ENCODE assay signal across 19 cellular contexts in the genomic region with DNA sequence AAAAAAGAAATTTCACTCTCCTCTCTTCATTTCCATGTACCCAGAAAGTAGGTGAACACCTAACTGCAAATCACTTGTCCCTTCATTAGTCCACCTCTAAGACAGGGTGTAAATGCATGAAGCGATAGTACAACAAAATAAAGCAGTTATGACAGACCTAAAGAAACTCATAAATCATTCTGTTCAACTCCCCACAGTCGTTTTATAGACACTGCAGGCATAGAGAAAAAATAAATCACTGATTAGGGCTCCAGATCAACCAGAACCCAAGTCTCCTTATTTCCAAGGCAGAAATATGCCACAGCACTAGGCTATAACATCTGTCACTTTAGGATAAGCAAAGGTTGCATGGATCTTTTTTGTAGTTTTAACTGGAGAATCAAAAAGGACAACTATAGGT. TPM values are rescaled to one million over a fixed set of nuclear protein-coding genes. Genes with fewer than 3 reads are reported as not detected.
A peak's percentile ranks its signal among the peaks of the same experiment; 100 is the strongest.
DNase-seq lines count a peak whose midpoint lies in the region; ATAC-seq, FAIRE-seq and TF ChIP-seq lines count a peak whose summit lies in the region.
"Had no signal": no experiment of that assay in that cellular context is flagged by ENCODE, and none has a peak within 500 bp of the region (broad histone marks: within the 10 kb centered on the region; RNA-seq: fewer than 3 reads in every experiment).

No MANE protein-coding gene starts in this region.

- H3K4me1 ChIP-seq in liver (ENCODE audit: control insufficient read depth in 4 of 4, insufficient read depth in 4 of 4, low read length in 3 of 4), result peaks cover 3 to 58% (median 49%) of the 10 kb centered on the region in 4 donors
- peaks cover 18% of the 10 kb centered on the region for H3K4me1 ChIP-seq in HepG2 (ENCODE audit: insufficient read depth, low read length)

- no peak for TF ChIP-seq EP300 in HepG2 (IDR thresholded peaks at IDR 0.05; ENCODE audit: low read depth in 2 of 2, low read length in 2 of 2)
- no peak for TF ChIP-seq EP300 in HepG2 (CRISPR knock-in tag; IDR thresholded peaks at IDR 0.05; ENCODE audit: borderline replicate concordance)

- POLR2A ChIA-PET in HepG2 (lab: Yijun Ruan, JAX), result no interaction called here
- POLR2A ChIA-PET in naive thymus-derived CD8-positive, alpha-beta T cell (lab: Charles Lee), result no interaction called here
- POLR2A ChIA-PET in activated CD8-positive, alpha-beta T cell treated with anti-CD3 and anti-CD28 coated beads for 36 hours (lab: Charles Lee), result no interaction called here

- TF ChIP-seq CTCF in liver (IDR thresholded peaks at IDR 0.05; ENCODE audit: low read depth, low read length, missing input control), result no peak
- no peak for TF ChIP-seq CTCF in HepG2 (CRISPR knock-in tag; IDR thresholded peaks at IDR 0.05)
- TF ChIP-seq CTCF in brain (conservative IDR thresholded peaks at IDR 0.05), result no peak
- no peak for TF ChIP-seq CTCF in activated CD8-positive, alpha-beta T cell treated with anti-CD3 and anti-CD28 coated beads for 36 hours (IDR thresholded peaks at IDR 0.05)

- ATAC-seq in HepG2 (no peak), HG02884 (IDR thresholded peaks at IDR 0.05; ENCODE audit: unreplicated experiment) (no peak)
- ATAC-seq in naive thymus-derived CD8-positive, alpha-beta T cell, result no peak
- no peak for ATAC-seq in activated CD8-positive, alpha-beta T cell treated with anti-CD3 and anti-CD28 coated beads for 36 hours

- H3K4me2 ChIP-seq in HepG2 (ENCODE audit: low read depth, low read length), result no peak overlapping the region

- H3K9me3 ChIP-seq in liver (ENCODE audit: control insufficient read depth in 4 of 4, low read length in 3 of 4) (no peaks in the 10 kb centered on the region), HepG2 (ENCODE audit: low read length) (no peaks in the 10 kb centered on the region)

- H2AFZ ChIP-seq in HepG2 (ENCODE audit: low read length), result no peak overlapping the region

- no peaks in the 10 kb centered on the region for H3K36me3 Mint-ChIP-seq in brain
- peaks cover 0 to 12% (median 0%) of the 10 kb centered on the region in 3 donors for H3K36me3 Mint-ChIP-seq in naive thymus-derived CD8-positive, alpha-beta T cell
- no peaks in the 10 kb centered on the region for H3K36me3 Mint-ChIP-seq in activated CD8-positive, alpha-beta T cell treated with anti-CD3 and anti-CD28 coated beads for 36 hours (ENCODE audit: low read depth)
- H3K36me3 Mint-ChIP-seq: activated naive CD8-positive, alpha-beta T cell treated with anti-CD3 and anti-CD28 coated beads, Interleukin-2, amount 10 ng/mL, durations not matched to agents 7 days and 5 days had no signal

- H3K9ac ChIP-seq in liver (ENCODE audit: low read depth in 1 of 2, low read length in 2 of 2) (peak overlapping the region; percentile 98 to 100), HepG2 (ENCODE audit: insufficient read depth, low read depth, low read length) (no peak overlapping the region)

- peak overlapping the region; percentile 51 to 96 (median 93) for H3K4me3 Mint-ChIP-seq in brain
- H3K4me3 Mint-ChIP-seq in naive thymus-derived CD8-positive, alpha-beta T cell, result peak overlapping the region in 6 of 10 donors; percentile 26 to 96 (median 41)
- H3K4me3 Mint-ChIP-seq in activated CD8-positive, alpha-beta T cell treated with anti-CD3 and anti-CD28 coated beads for 36 hours, result no peak overlapping the region
- H3K4me3 Mint-ChIP-seq: activated naive CD8-positive, alpha-beta T cell treated with anti-CD3 and anti-CD28 coated beads, Interleukin-2, amount 10 ng/mL, durations not matched to agents 7 days and 5 days; T-helper 2 cell treated with Interferon-gamma antibody and Interleukin-4, amounts not matched to agents 5 μg/mL and 100 μg/mL, for 36 hours had no signal

- peaks cover 66% of the 10 kb centered on the region for H3K4me1 Mint-ChIP-seq in brain
- H3K4me1 Mint-ChIP-seq in naive thymus-derived CD8-positive, alpha-beta T cell, result peaks cover 36 to 71% (median 59%) of the 10 kb centered on the region in 4 donors
- peaks cover 45% of the 10 kb centered on the region for H3K4me1 Mint-ChIP-seq in activated CD8-positive, alpha-beta T cell treated with anti-CD3 and anti-CD28 coated beads for 36 hours (ENCODE audit: low read depth)

- CTCF ChIA-PET in HepG2 (lab: Yijun Ruan, JAX; ENCODE audit: low intra/inter-chr PET ratio, low total read pairs), result interaction anchor here (1.0 to 3.2 kb wide), 5 partner anchors 63 to 800 kb away, joined by 3 to 41 read pairs (median 7); no protein-coding TSS in a partner anchor
- CTCF ChIA-PET in activated CD8-positive, alpha-beta T cell treated with anti-CD3 and anti-CD28 coated beads for 36 hours (lab: Charles Lee), result interaction anchor here (1.8 to 10.1 kb wide), 5 partner anchors 14 to 378 kb away, joined by 6 to 156 read pairs (median 14); no protein-coding TSS in a partner anchor

- H3K27me3 Mint-ChIP-seq in brain, result peaks cover 3% of the 10 kb centered on the region
- no peaks in the 10 kb centered on the region for H3K27me3 Mint-ChIP-seq in naive thymus-derived CD8-positive, alpha-beta T cell
- no peaks in the 10 kb centered on the region for H3K27me3 Mint-ChIP-seq in activated CD8-positive, alpha-beta T cell treated with anti-CD3 and anti-CD28 coated beads for 36 hours
- H3K27me3 Mint-ChIP-seq: activated naive CD8-positive, alpha-beta T cell treated with anti-CD3 and anti-CD28 coated beads, Interleukin-2, amount 10 ng/mL, durations not matched to agents 7 days and 5 days had no signal

- intact Hi-C loops in HepG2 (cut with micrococcal nuclease; ENCODE audit: unreplicated experiment), result no loop called here
- intact Hi-C loops in activated CD8-positive, alpha-beta T cell treated with anti-CD3 and anti-CD28 coated beads for 36 hours (cut with micrococcal nuclease), result loop anchor here (10.0 kb wide), 2 partner anchors 126 to 276 kb away; no protein-coding TSS in a partner anchor

- peaks cover 0 to 2% (median 0%) of the 10 kb centered on the region in 5 experiments for H3K9me3 Mint-ChIP-seq in brain
- H3K9me3 Mint-ChIP-seq in naive thymus-derived CD8-positive, alpha-beta T cell, result no peaks in the 10 kb centered on the region
- no peaks in the 10 kb centered on the region for H3K9me3 Mint-ChIP-seq in activated CD8-positive, alpha-beta T cell treated with anti-CD3 and anti-CD28 coated beads for 36 hours
- H3K9me3 Mint-ChIP-seq: activated naive CD8-positive, alpha-beta T cell treated with anti-CD3 and anti-CD28 coated beads, Interleukin-2, amount 10 ng/mL, durations not matched to agents 7 days and 5 days; T-helper 2 cell treated with Interferon-gamma antibody and Interleukin-4, amounts not matched to agents 5 μg/mL and 100 μg/mL, for 36 hours had no signal

- no peaks in the 10 kb centered on the region for H3K79me2 ChIP-seq in HepG2 (ENCODE audit: insufficient read depth, low read length)

- no peaks in the 10 kb centered on the region for H3K36me3 ChIP-seq in liver (ENCODE audit: control insufficient read depth in 4 of 4, insufficient read depth in 3 of 4, low read depth in 1 of 4, low read length in 3 of 4)
- H3K36me3 ChIP-seq in HepG2 (replicated peaks in 1 of 2; ENCODE audit: control insufficient read depth in 1 of 2, insufficient read depth in 2 of 2, low read length in 2 of 2), result no peaks in the 10 kb centered on the region
- H3K36me3 ChIP-seq: cardiac muscle cell had no signal

- FAIRE-seq in HepG2 (lab: Jason Lieb, UNC), result no peak
- FAIRE-seq: endothelial cell of umbilical vein had no signal

- H3K27ac Mint-ChIP-seq in brain, result peak overlapping the region in 3 of 5 experiments; percentile 13 to 98 (median 42)
- H3K27ac Mint-ChIP-seq in naive thymus-derived CD8-positive, alpha-beta T cell, result peak overlapping the region in 4 of 10 donors; percentile 2 to 99 (median 50)
- no peak overlapping the region for H3K27ac Mint-ChIP-seq in activated CD8-positive, alpha-beta T cell treated with anti-CD3 and anti-CD28 coated beads for 36 hours
- H3K27ac Mint-ChIP-seq: activated naive CD8-positive, alpha-beta T cell treated with anti-CD3 and anti-CD28 coated beads, Interleukin-2, amount 10 ng/mL, durations not matched to agents 7 days and 5 days; T-helper 2 cell treated with Interferon-gamma antibody and Interleukin-4, amounts not matched to agents 5 μg/mL and 100 μg/mL, for 36 hours had no signal

- WGBS in liver, result 25% methylated on average over 2 of the region's 2 CpGs
- 20% methylated on average over 2 of the region's 2 CpGs for whole genome bisulfite sequencing in HepG2 (ENCODE audit: low lambda C conversion rate)

- no peak for TF ChIP-seq POLR2A in HepG2 (IDR thresholded peaks at IDR 0.05; ENCODE audit: insufficient read depth in 1 of 2, low read depth in 2 of 2, low read length in 2 of 2)

- H3K4me3 ChIP-seq in liver (ENCODE audit: low read depth in 1 of 3, low read length in 3 of 3) (peak overlapping the region; percentile 37 to 100 (median 95)), HepG2 (replicated peaks in 1 of 3; ENCODE audit: insufficient read depth in 1 of 3, low read depth in 2 of 3, low read length in 3 of 3) (no peak overlapping the region)
- H3K4me3 ChIP-seq: cardiac muscle cell had no signal

- H3K27me3 ChIP-seq in liver (ENCODE audit: control insufficient read depth in 4 of 4, insufficient read depth in 4 of 4, low read length in 3 of 4) (no peaks in the 10 kb centered on the region), HepG2 (ENCODE audit: control insufficient read depth in 1 of 2, insufficient read depth in 2 of 2, low read length in 2 of 2) (peaks cover 4 to 18% of the 10 kb centered on the region in 2 experiments)
- H3K27me3 ChIP-seq: cardiac muscle cell had no signal

- H3K27ac ChIP-seq in liver (ENCODE audit: low read depth in 1 of 2, low read length in 2 of 2) (peak overlapping the region; percentile 31 to 77), HepG2 (ENCODE audit: extremely low read length, insufficient read depth, low read length) (no peak overlapping the region)
- H3K27ac ChIP-seq: cardiac muscle cell had no signal

- no TSS peak for BruUV-seq in HepG2 (replicated peaks; lab: Mats Ljungman, UMichigan)

- H4K20me1 ChIP-seq in HepG2 (ENCODE audit: insufficient read depth, low read length), result no peaks in the 10 kb centered on the region

- no peak for TF ChIP-seq RAD21 in liver (IDR thresholded peaks at IDR 0.05)
- TF ChIP-seq RAD21 in HepG2 (CRISPR knock-in tag; IDR thresholded peaks at IDR 0.05), result no peak

- in situ Hi-C loops in HepG2 (cut with HindIII; ENCODE audit: extremely low pct_ligation_motif_present, low pct_unique_long_range_greater_than_20kb), result loop anchor here (5.0 kb wide), 1 partner anchor 734 kb away; no protein-coding TSS in a partner anchor

- DNase-seq in HepG2 (ENCODE audit: low spot score) (no peak), NCI-H345 (lab: John Stamatoyannopoulos, UW) (no peak), COLO668 (lab: John Stamatoyannopoulos, UW; ENCODE audit: unreplicated experiment) (no peak)
- no peak for DNase-seq in naive thymus-derived CD8-positive, alpha-beta T cell
- no peak for DNase-seq in activated CD8-positive, alpha-beta T cell treated with anti-CD3 and anti-CD28 coated beads for 36 hours
- DNase-seq: ACHN; activated CD4-positive, alpha-beta T cell treated with anti-CD3 and anti-CD28 coated beads for 1 hour; activated naive CD8-positive, alpha-beta T cell treated with anti-CD3 and anti-CD28 coated beads, Interleukin-2, amount 10 ng/mL, durations not matched to agents 7 days and 5 days; COR-L47; NCI-H2029; NCI-H748 treated with DMSO at 0.1 percent for 48 hours; occipital lobe; Right ventricle myocardium superior had no signal

RNA-seq across cellular contexts. Expression of gene RASGEF1B, which starts 3.0 kb away (rescaled TPM):
- total RNA-seq in liver (10 to 100 TPM in 1 of 2 donors, 1 to 10 TPM in 1; 8.9 to 57.4 TPM), HepG2 (2016; rRNA removed; fragmentation: Illumina TruSeq; extraction: Trizol) (0.04 TPM in 1 of 2 replicates, not detected in the other)
- polyA plus RNA-seq in liver (10 to 100 TPM; 12.6 to 51.6 TPM), HepG2 (2011; rRNA removed) (0.04 and 0.05 TPM in 2 replicates), brain (ENCODE audit: insufficient read depth, low read depth, low replicate concordance) (8.7 TPM)
- not detected in 2 replicates for total RNA-seq in HepG2 (2016; cell fraction: cytosol; rRNA removed; fragmentation: Illumina TruSeq; extraction: Trizol; ENCODE audit: low read depth)
- not detected in 2 replicates for total RNA-seq in HepG2 (2016; cell fraction: insoluble cytoplasmic fraction; rRNA removed; fragmentation: Illumina TruSeq; extraction: Trizol)
- total RNA-seq in HepG2 (2016; cell fraction: membrane; rRNA removed; fragmentation: Illumina TruSeq; extraction: Trizol), result not detected in 2 replicates
- not detected in 2 replicates for total RNA-seq in HepG2 (2016; cell fraction: nucleus; rRNA removed; fragmentation: Illumina TruSeq; extraction: Trizol)
- 0.03 TPM in 1 of 2 replicates, not detected in the other for polyA plus RNA-seq in HepG2 (2011; cell fraction: cytosol; rRNA removed)
- not detected in 2 replicates for polyA plus RNA-seq in HepG2 (2011; cell fraction: nucleus; rRNA removed)
- polyA plus RNA-seq in HepG2 (2012), result not detected in 2 replicates
- polyA plus RNA-seq in HepG2 (2016; cell fraction: cytosol; fragmentation: Illumina TruSeq; extraction: Trizol; ENCODE audit: low read depth), result not detected in 2 replicates
- not detected in 2 replicates for polyA plus RNA-seq in HepG2 (2016; cell fraction: insoluble cytoplasmic fraction; fragmentation: Illumina TruSeq; extraction: Trizol; ENCODE audit: low read depth)
- not detected in 2 replicates for polyA plus RNA-seq in HepG2 (2016; cell fraction: membrane; fragmentation: Illumina TruSeq; extraction: Trizol; ENCODE audit: low read depth)
- not detected in 2 replicates for polyA plus RNA-seq in HepG2 (2016; cell fraction: nucleus; fragmentation: Illumina TruSeq; extraction: Trizol; ENCODE audit: insufficient read depth, low read depth)
- polyA minus RNA-seq in HepG2 (2011; rRNA and poly(A)+ RNA removed; ENCODE audit: low replicate concordance), result 0.84 TPM in 1 of 2 replicates, not detected in the other
- not detected in 2 replicates for polyA minus RNA-seq in HepG2 (2011; cell fraction: cytosol; rRNA and poly(A)+ RNA removed)
- 0.12 and 0.26 TPM in 2 replicates for polyA minus RNA-seq in HepG2 (2011; cell fraction: nucleus; rRNA and poly(A)+ RNA removed)
- 10 to 100 TPM; 13.6 to 14.7 TPM for total RNA-seq in naive thymus-derived CD8-positive, alpha-beta T cell
- polyA plus RNA-seq in naive thymus-derived CD8-positive, alpha-beta T cell, result 10 to 100 TPM in 1 of 3 donors, 1 to 10 TPM in 2; 6.4 to 13.7 (median 8.9) TPM
- 1 to 10 TPM; 6.1 to 6.2 TPM for total RNA-seq in activated CD8-positive, alpha-beta T cell treated with anti-CD3 and anti-CD28 coated beads for 36 hours
- total RNA-seq: endothelial cell of umbilical vein had no signal
- polyA plus RNA-seq: endothelial cell of umbilical vein had no signal

Comparison
In these comparisons a context has a peak if more than half of its experiments do, and no peak if none do; other contexts are left out.
1. H3K4me3 ChIP-seq: peak in liver (3 of 3); none in HepG2 (0 of 3).